In the genomic region with DNA sequence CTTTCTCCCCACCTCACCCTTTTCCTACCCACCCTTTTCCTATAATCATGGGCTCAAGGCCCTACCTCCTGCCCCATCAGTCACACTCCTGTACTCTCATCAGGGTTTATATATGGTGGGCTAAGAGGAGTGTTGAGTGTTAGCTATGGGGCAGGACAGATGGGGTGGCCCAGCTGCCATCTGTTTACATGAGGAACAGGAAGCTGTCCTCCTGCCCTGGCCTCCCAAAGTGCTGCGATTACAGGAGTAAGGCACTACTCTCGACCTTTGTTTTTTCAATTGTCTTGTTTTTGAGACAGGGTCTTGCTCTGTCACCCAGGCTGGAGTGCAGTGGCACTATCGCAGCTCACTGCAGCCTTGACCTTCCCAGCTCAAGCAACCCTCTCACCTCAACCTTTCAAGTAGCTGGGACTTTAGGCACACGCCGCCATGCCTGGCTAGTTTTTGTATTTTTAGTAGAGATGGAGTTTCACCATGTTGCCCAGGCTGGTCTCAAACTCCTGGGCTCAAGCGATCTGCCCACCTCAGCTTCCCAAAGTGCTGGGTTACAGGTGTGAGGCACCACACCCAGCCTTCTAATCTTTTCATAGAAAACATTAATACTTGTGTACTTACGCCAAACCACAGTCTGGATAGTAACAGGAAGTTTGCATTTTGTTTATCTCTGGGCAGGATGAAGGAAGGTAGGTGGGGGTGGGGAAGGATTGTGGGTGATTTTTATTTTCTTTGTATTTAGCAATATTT, we compare ENCODE assay signal across 11 cellular contexts. TPM values are rescaled to one million over a fixed set of nuclear protein-coding genes. Genes with fewer than 3 reads are reported as not detected.
DNase-seq lines count a peak whose midpoint lies in the region; ATAC-seq and TF ChIP-seq lines count a peak whose summit lies in the region.
"Had no signal": no experiment of that assay in that cellular context is flagged by ENCODE, and none has a peak within 500 bp of the region (broad histone marks: within the 10 kb centered on the region; RNA-seq: fewer than 3 reads in every experiment).

No MANE protein-coding gene starts in this region.

- H3K4me1 ChIP-seq in DND-41 (ENCODE audit: insufficient read depth, low read length): peaks cover 54% of the 10 kb centered on the region
- peaks cover 45% of the 10 kb centered on the region for H3K4me1 ChIP-seq in lower lobe of right lung

- H3K27ac ChIP-seq in 22Rv1 (peak overlapping the region; percentile 29), DND-41 (ENCODE audit: low read length) (no peak overlapping the region), lower lobe of right lung (no peak overlapping the region)

- H3K4me2 ChIP-seq in DND-41 (ENCODE audit: insufficient read depth, low read length): peak overlapping the region; percentile 97

- H3K4me1 Mint-ChIP-seq in T-helper 2 cell treated with Interferon-gamma antibody and Interleukin-4, amounts not matched to agents 5 μg/mL and 100 μg/mL, for 36 hours (ENCODE audit: low read depth): peaks cover 50% of the 10 kb centered on the region

- no peak overlapping the region for H3K4me3 ChIP-seq in DND-41 (ENCODE audit: low read depth in 1 of 2, low read length in 2 of 2)
- H3K4me3 ChIP-seq in lower lobe of right lung: peak overlapping the region; percentile 94

- H3K9me3 Mint-ChIP-seq in T-helper 2 cell treated with Interferon-gamma antibody and Interleukin-4, amounts not matched to agents 5 μg/mL and 100 μg/mL, for 36 hours: no peaks in the 10 kb centered on the region

- H3K27me3 Mint-ChIP-seq in T-helper 2 cell treated with Interferon-gamma antibody and Interleukin-4, amounts not matched to agents 5 μg/mL and 100 μg/mL, for 36 hours (ENCODE audit: low read depth): peaks cover 2% of the 10 kb centered on the region

- no peaks in the 10 kb centered on the region for H3K9me3 ChIP-seq in DND-41 (ENCODE audit: insufficient read depth, low read length, severe bottlenecking)
- H3K9me3 ChIP-seq in lower lobe of right lung: no peaks in the 10 kb centered on the region
- H3K9me3 ChIP-seq: heart left ventricle had no signal

- ATAC-seq in DND-41 (ENCODE audit: insufficient read depth, low read depth): no peak
- no peak for ATAC-seq in lower lobe of right lung
- ATAC-seq in GM18519 (IDR thresholded peaks at IDR 0.05; ENCODE audit: low FRiP score, unreplicated experiment): no peak
- no peak for ATAC-seq in HG02981 (IDR thresholded peaks at IDR 0.05; ENCODE audit: unreplicated experiment)
- no peak for ATAC-seq in GM18517 (IDR thresholded peaks at IDR 0.05; ENCODE audit: unreplicated experiment)
- ATAC-seq: heart left ventricle had no signal

- H3K4me3 Mint-ChIP-seq in T-helper 2 cell treated with Interferon-gamma antibody and Interleukin-4, amounts not matched to agents 5 μg/mL and 100 μg/mL, for 36 hours: peak overlapping the region; percentile 86

- H3K36me3 ChIP-seq in DND-41 (ENCODE audit: insufficient read depth, low read length) (peaks cover 4% of the 10 kb centered on the region; the same call in 1 of the 2 replicates), lower lobe of right lung (peaks cover 4% of the 10 kb centered on the region)

- H3K79me2 ChIP-seq in DND-41 (ENCODE audit: insufficient read depth, low read length): peaks cover 6% of the 10 kb centered on the region; the same call in 1 of the 2 replicates

- peaks cover 35% of the 10 kb centered on the region for H3K36me3 Mint-ChIP-seq in T-helper 2 cell treated with Interferon-gamma antibody and Interleukin-4, amounts not matched to agents 5 μg/mL and 100 μg/mL, for 36 hours (ENCODE audit: low read depth)

- TF ChIP-seq CTCF in 22Rv1 (IDR thresholded peaks at IDR 0.05) (no peak), DND-41 (IDR thresholded peaks at IDR 0.05; ENCODE audit: borderline replicate concordance, extremely low read depth, low read length, poor library complexity, severe bottlenecking) (no peak), lower lobe of right lung (IDR thresholded peaks at IDR 0.05) (no peak)

- H3K27ac Mint-ChIP-seq in T-helper 2 cell treated with Interferon-gamma antibody and Interleukin-4, amounts not matched to agents 5 μg/mL and 100 μg/mL, for 36 hours: peak overlapping the region; percentile 95

- no peak overlapping the region for H3K9ac ChIP-seq in DND-41 (ENCODE audit: low read depth, low read length)

- no peak overlapping the region for H2AFZ ChIP-seq in DND-41 (ENCODE audit: low read depth, low read length)

- H3K27me3 ChIP-seq in DND-41 (ENCODE audit: insufficient read depth, low read length, poor library complexity): no peaks in the 10 kb centered on the region
- peaks cover 6% of the 10 kb centered on the region for H3K27me3 ChIP-seq in lower lobe of right lung (ENCODE audit: low read depth)

- H4K20me1 ChIP-seq in DND-41 (ENCODE audit: insufficient read depth, low read length): peaks cover 29% of the 10 kb centered on the region

- no peak for DNase-seq in DND-41
- DNase-seq in T-helper 2 cell treated with Interferon-gamma antibody and Interleukin-4, amounts not matched to agents 5 μg/mL and 100 μg/mL, for 36 hours (ENCODE audit: low spot score): no peak
- DNase-seq in lower lobe of right lung: no peak
- no peak for DNase-seq in NCI-H345 (lab: John Stamatoyannopoulos, UW)
- DNase-seq: KG1, NCI-H510A had no signal

- intact Hi-C loops in lower lobe of right lung (cut with DNase I): loop anchor here (10.0 kb wide), 1 partner anchor 183 kb away; no protein-coding TSS in a partner anchor

RNA-seq across cellular contexts. Expression of a gene that starts 1.6 kb away (rescaled TPM):
- total RNA-seq in lower lobe of right lung: 28.4 TPM

RNA-seq across cellular contexts. Expression of a gene that starts 1.7 kb away (rescaled TPM):
- 32.9 TPM for total RNA-seq in lower lobe of right lung

RNA-seq across cellular contexts. Expression of a gene that starts 6.5 kb away (rescaled TPM):
- total RNA-seq in lower lobe of right lung: 76.3 TPM

RNA-seq across cellular contexts. Expression of a gene that starts 7.3 kb away (rescaled TPM):
- total RNA-seq in lower lobe of right lung: 13.5 TPM

RNA-seq across cellular contexts. Expression of a gene that starts 12.3 kb away (rescaled TPM):
- 55.6 TPM for total RNA-seq in lower lobe of right lung
